7 cellular contexts compared by ENCODE assay signal in genomic region chr12:56565510-56566101, GRCh38. TPM values are rescaled to one million over a fixed set of nuclear protein-coding genes. Genes with fewer than 3 reads are reported as not detected.
A peak's percentile ranks its signal among the peaks of the same experiment; 100 is the strongest.
DNase-seq lines count a peak whose midpoint lies in the region; ATAC-seq, FAIRE-seq and TF ChIP-seq lines count a peak whose summit lies in the region.

No MANE protein-coding gene starts in this region.

- H3K4me1 Mint-ChIP-seq in activated CD4-positive, alpha-beta memory T cell treated with anti-CD3 and anti-CD28 coated beads for 36 hours (ENCODE audit: low read depth), result peaks cover 21% of the 10 kb centered on the region
- H3K4me1 Mint-ChIP-seq in nephron progenitor cell, result peaks cover 11% of the 10 kb centered on the region

- intact Hi-C loops in activated CD4-positive, alpha-beta memory T cell treated with anti-CD3 and anti-CD28 coated beads for 36 hours (cut with micrococcal nuclease), result no loop called here

- DNase-seq in GM13977 (ENCODE audit: low spot score), result peak; percentile 46
- peak in 46 of 76 experiments; percentile 3 to 66 (median 28) for DNase-seq in HUDEP-2 (lab: John Stamatoyannopoulos, UW; ENCODE audit: unreplicated experiment in 76 of 76)
- DNase-seq in activated CD4-positive, alpha-beta memory T cell treated with anti-CD3 and anti-CD28 coated beads for 36 hours, result peak; percentile 61
- DNase-seq in fibroblast of the aortic adventitia (ENCODE audit: low read depth), result peak; percentile 87
- no peak for DNase-seq in nephron progenitor cell
- DNase-seq in urothelium cell line (ENCODE audit: low spot score), result no peak

- no peaks in the 10 kb centered on the region for H3K9me3 Mint-ChIP-seq in activated CD4-positive, alpha-beta memory T cell treated with anti-CD3 and anti-CD28 coated beads for 36 hours
- H3K9me3 Mint-ChIP-seq in nephron progenitor cell, result no peaks in the 10 kb centered on the region

- no peaks in the 10 kb centered on the region for H3K36me3 Mint-ChIP-seq in activated CD4-positive, alpha-beta memory T cell treated with anti-CD3 and anti-CD28 coated beads for 36 hours
- H3K36me3 Mint-ChIP-seq in nephron progenitor cell (ENCODE audit: low read depth), result peaks cover 42% of the 10 kb centered on the region

- no peaks in the 10 kb centered on the region for H3K27me3 Mint-ChIP-seq in activated CD4-positive, alpha-beta memory T cell treated with anti-CD3 and anti-CD28 coated beads for 36 hours
- no peaks in the 10 kb centered on the region for H3K27me3 Mint-ChIP-seq in nephron progenitor cell (ENCODE audit: low read depth, poor library complexity)

- no peak for ATAC-seq in HG02852 (IDR thresholded peaks at IDR 0.05; ENCODE audit: unreplicated experiment)

- no peak overlapping the region for H3K27ac Mint-ChIP-seq in activated CD4-positive, alpha-beta memory T cell treated with anti-CD3 and anti-CD28 coated beads for 36 hours
- peak overlapping the region; percentile 86 for H3K27ac Mint-ChIP-seq in nephron progenitor cell

- H3K4me3 Mint-ChIP-seq in activated CD4-positive, alpha-beta memory T cell treated with anti-CD3 and anti-CD28 coated beads for 36 hours, result peak overlapping the region; percentile 63
- no peak overlapping the region for H3K4me3 Mint-ChIP-seq in nephron progenitor cell

- H3K4me3 ChIP-seq in fibroblast of the aortic adventitia (ENCODE audit: low read depth, low read length), result peak overlapping the region; percentile 15

- TF ChIP-seq CTCF in GM13977 (IDR thresholded peaks at IDR 0.05; ENCODE audit: extremely low read depth, insufficient read depth, missing control alignments), result no peak
- TF ChIP-seq CTCF in fibroblast of the aortic adventitia (IDR thresholded peaks at IDR 0.05; ENCODE audit: insufficient read depth, low read length), result peak; percentile 17
- no peak for TF ChIP-seq CTCF in nephron progenitor cell (IDR thresholded peaks at IDR 0.05)

- POLR2A ChIA-PET in activated CD4-positive, alpha-beta memory T cell treated with anti-CD3 and anti-CD28 coated beads for 36 hours (lab: Charles Lee), result no interaction called here

- CTCF ChIA-PET in activated CD4-positive, alpha-beta memory T cell treated with anti-CD3 and anti-CD28 coated beads for 36 hours (lab: Charles Lee), result no interaction called here

- in situ Hi-C loops in GM13977 (cut with MboI; ENCODE audit: low pct_unique_long_range_greater_than_20kb, low sequenced_read_pairs, unreplicated experiment), result loop anchor here (10.0 kb wide), 1 partner anchor 51 kb away; no protein-coding TSS in a partner anchor

- FAIRE-seq in urothelium cell line (lab: Jason Lieb, UNC), result no peak

RNA-seq across cellular contexts. Expression of gene RBMS2, which starts 44.0 kb away (rescaled TPM):
- 1 to 10 TPM; 2.2 to 2.9 TPM for total RNA-seq in activated CD4-positive, alpha-beta memory T cell treated with anti-CD3 and anti-CD28 coated beads for 36 hours
- 7.1 and 19.2 TPM in 2 replicates for total RNA-seq in fibroblast of the aortic adventitia (ENCODE audit: low replicate concordance)

Comparison
In these comparisons a context has a peak if more than half of its experiments do, and no peak if none do; other contexts are left out.
1. DNase-seq: peak in GM13977 (single experiment), HUDEP-2 (46 of 76), activated CD4-positive, alpha-beta memory T cell treated with anti-CD3 and anti-CD28 coated beads for 36 hours (single experiment) and fibroblast of the aortic adventitia (single experiment); none in nephron progenitor cell (single experiment) and urothelium cell line (single experiment).